ENCODE assay signal across 18 cellular contexts in genomic region chr7:85567983-85568382, GRCh38.
DNase-seq lines count a peak whose midpoint lies in the region; ATAC-seq and TF ChIP-seq lines count a peak whose summit lies in the region.
"Had no signal": no experiment of that assay in that cellular context is flagged by ENCODE, and none has a peak within 500 bp of the region (broad histone marks: within the 10 kb centered on the region; RNA-seq: fewer than 3 reads in every experiment).

No MANE protein-coding gene starts in this region.

- H3K79me2 ChIP-seq in mammary epithelial cell (ENCODE audit: insufficient read depth, low read length), result no peaks in the 10 kb centered on the region

- H3K4me1 ChIP-seq in mammary epithelial cell (ENCODE audit: insufficient read depth, low read length) (no peaks in the 10 kb centered on the region), ascending aorta (no peaks in the 10 kb centered on the region)
- H3K4me1 ChIP-seq: testis had no signal

- peak; percentile 40 for DNase-seq in foreskin melanocyte
- DNase-seq in mammary epithelial cell, result no peak
- DNase-seq in ascending aorta (ENCODE audit: low spot score in 2 of 2), result no peak
- no peak for DNase-seq in activated naive CD4-positive, alpha-beta T cell treated with anti-CD3 and anti-CD28 coated beads, Interleukin-2, amount 10 ng/mL, durations not matched to agents 7 days and 5 days
- DNase-seq: activated CD4-positive, alpha-beta T cell treated with anti-CD3 and anti-CD28 coated beads, Interleukin-2, amount 50 U/mL, for 48 hours; activated T-cell treated with anti-CD3 and anti-CD28 coated beads, Interleukin-2, amount 50 U/mL, for 4 hours; brain microvascular endothelial cell; erythroblast; H9; left ventricle myocardium superior; NCI-H526; small intestine; testis had no signal

- ATAC-seq in GM18858 (IDR thresholded peaks at IDR 0.05; ENCODE audit: unreplicated experiment) (peak; percentile 75), GM21786 (IDR thresholded peaks at IDR 0.05; ENCODE audit: unreplicated experiment) (peak; percentile 87), HG03565 (IDR thresholded peaks at IDR 0.05; ENCODE audit: unreplicated experiment) (peak; percentile 66)
- ATAC-seq: activated T-cell treated with anti-CD3 and anti-CD28 coated beads, Interleukin-2, amount 50 U/mL, for 4 hours; left ventricle myocardium superior had no signal

- in situ Hi-C loops in mammary epithelial cell (cut with MboI; ENCODE audit: low sequenced_read_pairs in 2 of 2), result loop anchor here (25.0 kb wide), 2 partner anchors 194 to 531 kb away; no protein-coding TSS in a partner anchor

- intact Hi-C loops in mammary epithelial cell (cut with micrococcal nuclease), result no loop called here
- intact Hi-C loops in ascending aorta (cut with DNase I), result no loop called here

- H3K36me3 ChIP-seq in mammary epithelial cell (ENCODE audit: insufficient read depth, low read length) (no peaks in the 10 kb centered on the region), ascending aorta (no peaks in the 10 kb centered on the region)
- H3K36me3 ChIP-seq: brain microvascular endothelial cell had no signal

- CTCF ChIA-PET in mammary epithelial cell (lab: Charles Lee; ENCODE audit: low non-redundant PET), result no interaction called here
- CTCF ChIA-PET in activated naive CD4-positive, alpha-beta T cell treated with anti-CD3 and anti-CD28 coated beads, Interleukin-2, amount 10 ng/mL, durations not matched to agents 7 days and 5 days (lab: Charles Lee), result no interaction called here

- H3K4me3 Mint-ChIP-seq in activated naive CD4-positive, alpha-beta T cell treated with anti-CD3 and anti-CD28 coated beads, Interleukin-2, amount 10 ng/mL, durations not matched to agents 7 days and 5 days, result no peak overlapping the region
- H3K4me3 Mint-ChIP-seq: activated naive CD8-positive, alpha-beta T cell; activated T-cell treated with anti-CD3 and anti-CD28 coated beads, Interleukin-2, amount 50 U/mL, for 4 hours; dendritic cell treated with granulocyte-macrophage colony-stimulating factor and Interleukin-4, amounts not matched to agents 40 ng/mL and 50 ng/mL, for 4 days; H9 had no signal

- H3K9me3 ChIP-seq in mammary epithelial cell (replicated peaks; ENCODE audit: insufficient read depth, low read length) (no peaks in the 10 kb centered on the region), ascending aorta (no peaks in the 10 kb centered on the region)
- H3K9me3 ChIP-seq: testis had no signal

- H3K4me3 ChIP-seq in mammary epithelial cell (replicated peaks in 1 of 3; ENCODE audit: insufficient read depth in 1 of 3, low read depth in 2 of 3, low read length in 3 of 3) (no peak overlapping the region), ascending aorta (no peak overlapping the region)
- H3K4me3 ChIP-seq: testis had no signal

- dilution Hi-C loops in mammary epithelial cell (cut with HindIII; ENCODE audit: low sequenced_read_pairs), result no loop called here

- no peak overlapping the region for H3K4me2 ChIP-seq in mammary epithelial cell (ENCODE audit: insufficient read depth, low read depth, low read length)

- no peaks in the 10 kb centered on the region for H3K9me3 Mint-ChIP-seq in activated naive CD4-positive, alpha-beta T cell treated with anti-CD3 and anti-CD28 coated beads, Interleukin-2, amount 10 ng/mL, durations not matched to agents 7 days and 5 days
- H3K9me3 Mint-ChIP-seq: H9 had no signal

- no peak for TF ChIP-seq CTCF in mammary epithelial cell (conservative IDR thresholded peaks at IDR 0.05 in 1 of 2, IDR thresholded peaks at IDR 0.05 in 1 of 2; ENCODE audit: extremely low read depth in 1 of 2, insufficient read depth in 1 of 2, low read depth in 1 of 2, low read length in 2 of 2)
- TF ChIP-seq CTCF in ascending aorta (IDR thresholded peaks at IDR 0.05), result no peak

- no peaks in the 10 kb centered on the region for H3K4me1 Mint-ChIP-seq in activated naive CD4-positive, alpha-beta T cell treated with anti-CD3 and anti-CD28 coated beads, Interleukin-2, amount 10 ng/mL, durations not matched to agents 7 days and 5 days
- H3K4me1 Mint-ChIP-seq: H9 had no signal

- no peak overlapping the region for H3K9ac ChIP-seq in mammary epithelial cell (ENCODE audit: insufficient read depth, low read length)

- no peak overlapping the region for H3K27ac ChIP-seq in mammary epithelial cell (ENCODE audit: insufficient read depth, low read depth, low read length)
- no peak overlapping the region for H3K27ac ChIP-seq in ascending aorta
- H3K27ac ChIP-seq: brain microvascular endothelial cell, testis had no signal

- H3K27me3 ChIP-seq in mammary epithelial cell (ENCODE audit: insufficient read depth, low read length) (no peaks in the 10 kb centered on the region), ascending aorta (no peaks in the 10 kb centered on the region)
- H3K27me3 ChIP-seq: brain microvascular endothelial cell, testis had no signal

- no peaks in the 10 kb centered on the region for H3K27me3 Mint-ChIP-seq in activated naive CD4-positive, alpha-beta T cell treated with anti-CD3 and anti-CD28 coated beads, Interleukin-2, amount 10 ng/mL, durations not matched to agents 7 days and 5 days
- H3K27me3 Mint-ChIP-seq: activated naive CD8-positive, alpha-beta T cell; dendritic cell treated with granulocyte-macrophage colony-stimulating factor and Interleukin-4, amounts not matched to agents 40 ng/mL and 50 ng/mL, for 4 days had no signal

- BruUV-seq in mammary epithelial cell (replicated peaks; lab: Mats Ljungman, UMichigan), result no TSS peak

- H3K36me3 Mint-ChIP-seq in activated naive CD4-positive, alpha-beta T cell treated with anti-CD3 and anti-CD28 coated beads, Interleukin-2, amount 10 ng/mL, durations not matched to agents 7 days and 5 days, result no peaks in the 10 kb centered on the region
- H3K36me3 Mint-ChIP-seq: activated naive CD8-positive, alpha-beta T cell had no signal

- H4K20me1 ChIP-seq in mammary epithelial cell (ENCODE audit: insufficient read depth, low read length), result no peaks in the 10 kb centered on the region

- no peak overlapping the region for H2AFZ ChIP-seq in mammary epithelial cell (ENCODE audit: low read depth, low read length)

- no peak overlapping the region for H3K27ac Mint-ChIP-seq in activated naive CD4-positive, alpha-beta T cell treated with anti-CD3 and anti-CD28 coated beads, Interleukin-2, amount 10 ng/mL, durations not matched to agents 7 days and 5 days
- H3K27ac Mint-ChIP-seq: activated naive CD8-positive, alpha-beta T cell; dendritic cell treated with granulocyte-macrophage colony-stimulating factor and Interleukin-4, amounts not matched to agents 40 ng/mL and 50 ng/mL, for 4 days; H9 had no signal
